12 cellular contexts compared by ENCODE assay signal in genomic region chr10:81920213-81920829, GRCh38. TPM values are rescaled to one million over a fixed set of nuclear protein-coding genes. Genes with fewer than 3 reads are reported as not detected.
DNase-seq lines count a peak whose midpoint lies in the region; ATAC-seq, FAIRE-seq and TF ChIP-seq lines count a peak whose summit lies in the region.
"Had no signal": no experiment of that assay in that cellular context is flagged by ENCODE, and none has a peak within 500 bp of the region (broad histone marks: within the 10 kb centered on the region; RNA-seq: fewer than 3 reads in every experiment).

No MANE protein-coding gene starts in this region.

- no TSS peak for BruUV-seq in endothelial cell of umbilical vein (replicated peaks; lab: Mats Ljungman, UMichigan)

- CTCF ChIA-PET in endothelial cell of umbilical vein (lab: Charles Lee) = interaction anchor here (0.7 to 1.0 kb wide), 3 partner anchors 8 to 1049 kb away, joined by 3 to 5 read pairs (median 3); no protein-coding TSS in a partner anchor

- DNase-seq in GM12891 (ENCODE audit: insufficient read length, low spot score) (peak; percentile 6), endothelial cell of umbilical vein (ENCODE audit: low read depth, low spot score) (peak; percentile 10), NCI-H2227 treated with DMSO at 0.1 percent for 48 hours (lab: John Stamatoyannopoulos, UW) (no peak), NCI-H1105 treated with DMSO at 0.1 percent for 48 hours (lab: John Stamatoyannopoulos, UW) (no peak)
- DNase-seq: NCI-H2171 treated with DMSO at 0.1 percent for 48 hours, tibial artery had no signal

- H3K4me2 ChIP-seq in Loucy (ENCODE audit: low read depth, low read length, poor library complexity, severe bottlenecking) = no peak overlapping the region
- no peak overlapping the region for H3K4me2 ChIP-seq in endothelial cell of umbilical vein (ENCODE audit: insufficient read depth, low read length)

- H3K27ac ChIP-seq in C4-2B = no peak overlapping the region
- no peak overlapping the region for H3K27ac ChIP-seq in endothelial cell of umbilical vein (ENCODE audit: insufficient read depth, low read depth, low read length)
- H3K27ac ChIP-seq: skin epidermis, tibial artery had no signal

- no peaks in the 10 kb centered on the region for H3K9me1 ChIP-seq in endothelial cell of umbilical vein (replicated peaks; ENCODE audit: control insufficient read depth, extremely low read depth, insufficient read depth, low read length)

- H3K9me3 ChIP-seq in Loucy (ENCODE audit: insufficient read depth, low read depth, low read length) (no peaks in the 10 kb centered on the region), endothelial cell of umbilical vein (replicated peaks; ENCODE audit: control insufficient read depth, insufficient read depth, low read length) (no peaks in the 10 kb centered on the region)
- H3K9me3 ChIP-seq: tibial artery had no signal

- H3K4me3 ChIP-seq in Loucy (ENCODE audit: low read length, poor library complexity, severe bottlenecking) = no peak overlapping the region
- H3K4me3 ChIP-seq in endothelial cell of umbilical vein (replicated peaks in 1 of 3; ENCODE audit: insufficient read depth in 1 of 3, low read depth in 1 of 3, low read length in 3 of 3) = no peak overlapping the region
- H3K4me3 ChIP-seq: skin epidermis, tibial artery had no signal

- H2AFZ ChIP-seq in Loucy (ENCODE audit: low read length) (no peak overlapping the region), endothelial cell of umbilical vein (ENCODE audit: low read depth, low read length) (no peak overlapping the region)

- H3K79me2 ChIP-seq in Loucy (ENCODE audit: insufficient read depth, low read length) (no peaks in the 10 kb centered on the region), endothelial cell of umbilical vein (ENCODE audit: control insufficient read depth, insufficient read depth, low read length) (no peaks in the 10 kb centered on the region)

- no peaks in the 10 kb centered on the region for H3K36me3 ChIP-seq in Loucy (ENCODE audit: insufficient read depth, low read length)
- H3K36me3 ChIP-seq in endothelial cell of umbilical vein (ENCODE audit: control insufficient read depth in 2 of 2, extremely low read depth in 1 of 2, insufficient read depth in 2 of 2, low read length in 2 of 2) = no peaks in the 10 kb centered on the region
- H3K36me3 ChIP-seq: tibial artery had no signal

- no peaks in the 10 kb centered on the region for H3K4me1 ChIP-seq in Loucy (ENCODE audit: insufficient read depth, low read length, poor library complexity, severe bottlenecking)
- H3K4me1 ChIP-seq in endothelial cell of umbilical vein (ENCODE audit: control insufficient read depth, extremely low read depth, insufficient read depth, low read length) = no peaks in the 10 kb centered on the region
- H3K4me1 ChIP-seq: tibial artery had no signal

- H3K9me2 ChIP-seq in Loucy (replicated peaks; ENCODE audit: low read depth, low read length) = no peaks in the 10 kb centered on the region

- no peaks in the 10 kb centered on the region for H3F3A ChIP-seq in Loucy (ENCODE audit: low read depth)

- TF ChIP-seq POLR2A in GM12891 (IDR thresholded peaks at IDR 0.05; ENCODE audit: low read depth, low read length) (no peak), endothelial cell of umbilical vein (IDR thresholded peaks at IDR 0.05; ENCODE audit: low read depth, low read length) (no peak)

- TF ChIP-seq CTCF in C4-2B (conservative IDR thresholded peaks at IDR 0.05) (peak; percentile 87), Loucy (conservative IDR thresholded peaks at IDR 0.05; ENCODE audit: low read length) (peak; percentile 72), endothelial cell of umbilical vein (IDR thresholded peaks at IDR 0.05; ENCODE audit: extremely low read depth in 1 of 2, insufficient read depth in 1 of 2, low read depth in 1 of 2, low read length in 2 of 2) (peak; percentile 78 to 80)

- FAIRE-seq in GM12891 (lab: Jason Lieb, UNC) = no peak
- no peak for FAIRE-seq in endothelial cell of umbilical vein (lab: Jason Lieb, UNC)
- FAIRE-seq: islet of Langerhans had no signal

- intact Hi-C loops in endothelial cell of umbilical vein (cut with micrococcal nuclease) = loop anchor here (1.0 to 2.0 kb wide), 2 partner anchors 44 to 457 kb away; no protein-coding TSS in a partner anchor

- ATAC-seq in HG02840 (IDR thresholded peaks at IDR 0.05; ENCODE audit: low FRiP score, unreplicated experiment) (no peak), GM19351 (IDR thresholded peaks at IDR 0.05; ENCODE audit: unreplicated experiment) (no peak)

- H3K27me3 ChIP-seq in Loucy (ENCODE audit: insufficient read depth, low read length, poor library complexity, severe bottlenecking) (no peaks in the 10 kb centered on the region), endothelial cell of umbilical vein (ENCODE audit: control insufficient read depth in 2 of 2, insufficient read depth in 2 of 2, low read length in 2 of 2) (no peaks in the 10 kb centered on the region)
- H3K27me3 ChIP-seq: tibial artery had no signal

- no peak overlapping the region for H3K9ac ChIP-seq in Loucy (ENCODE audit: low read depth, low read length, poor library complexity, severe bottlenecking)
- no peak overlapping the region for H3K9ac ChIP-seq in endothelial cell of umbilical vein (replicated peaks; ENCODE audit: extremely low read depth, insufficient read depth, low read length)

- H4K20me1 ChIP-seq in Loucy (ENCODE audit: insufficient read depth, low read length, poor library complexity, severe bottlenecking) (no peaks in the 10 kb centered on the region), endothelial cell of umbilical vein (replicated peaks; ENCODE audit: control insufficient read depth, extremely low read depth, insufficient read depth, low read length) (no peaks in the 10 kb centered on the region)

- POLR2A ChIA-PET in endothelial cell of umbilical vein (lab: Charles Lee) = no interaction called here

- dilution Hi-C loops in endothelial cell of umbilical vein (cut with MboI; ENCODE audit: extremely low pct_ligation_motif_present, low sequenced_read_pairs) = no loop called here

TF ChIP-seq in GM12891, 5 proteins besides CTCF, POLR2A, EP300 and RAD21:
- TF ChIP-seq TAF1 (IDR thresholded peaks at IDR 0.05; ENCODE audit: low read depth, low read length) (no peak), POU2F2 (IDR thresholded peaks at IDR 0.05; ENCODE audit: low read depth, low read length) (no peak), POLR2AphosphoS5 (IDR thresholded peaks at IDR 0.05; ENCODE audit: low read depth, low read length) (no peak), PAX5 (IDR thresholded peaks at IDR 0.05; ENCODE audit: insufficient read depth, low read length, severe bottlenecking) (no peak), SPI1 (IDR thresholded peaks at IDR 0.05; ENCODE audit: low read depth, low read length) (no peak)

TF ChIP-seq in endothelial cell of umbilical vein, 7 proteins besides CTCF, POLR2A, EP300 and RAD21:
- TF ChIP-seq EZH2 (IDR thresholded peaks at IDR 0.05; ENCODE audit: borderline replicate concordance, low read depth, low read length, severe bottlenecking) (no peak), GATA2 (IDR thresholded peaks at IDR 0.05; ENCODE audit: insufficient read depth, insufficient read length, low read depth, low read length) (no peak), FOS (IDR thresholded peaks at IDR 0.05; ENCODE audit: borderline replicate concordance, insufficient read depth, low read length) (no peak), MYC (IDR thresholded peaks at IDR 0.05; ENCODE audit: low read depth, low read length) (no peak), POLR2AphosphoS5 (IDR thresholded peaks at IDR 0.05; ENCODE audit: insufficient read depth, low read depth, low read length) (no peak), JUN (IDR thresholded peaks at IDR 0.05; ENCODE audit: borderline replicate concordance, insufficient read depth, insufficient read length, low read depth) (no peak)

RNA-seq across cellular contexts. Expression of gene NRG3, which starts 45.3 kb away (rescaled TPM):
- not detected for polyA plus RNA-seq in GM12891 (2012; ENCODE audit: low read depth, missing spikeins)
- 3.9 and 5.6 TPM in 2 replicates for total RNA-seq in endothelial cell of umbilical vein
- polyA plus RNA-seq in endothelial cell of umbilical vein = 1.9 and 2.1 TPM in 2 replicates
- polyA plus RNA-seq in endothelial cell of umbilical vein (2011; cell fraction: cytosol; rRNA removed) = 0.79 and 0.83 TPM in 2 replicates
- 4.0 and 6.1 TPM in 2 replicates for polyA plus RNA-seq in endothelial cell of umbilical vein (2011; cell fraction: nucleus; rRNA removed)
- polyA plus RNA-seq in endothelial cell of umbilical vein (2012) = 0.22 and 0.33 TPM in 2 replicates
- 7.6 and 11.7 TPM in 2 replicates for polyA minus RNA-seq in endothelial cell of umbilical vein
- not detected for polyA minus RNA-seq in endothelial cell of umbilical vein (2011; cell fraction: cytosol; rRNA and poly(A)+ RNA removed)
- 40.6 and 42.8 TPM in 2 replicates for polyA minus RNA-seq in endothelial cell of umbilical vein (2011; cell fraction: nucleus; rRNA and poly(A)+ RNA removed)

Comparison
In these comparisons a context has a peak if more than half of its experiments do, and no peak if none do; other contexts are left out.
1. DNase-seq: peak in GM12891 (single experiment) and endothelial cell of umbilical vein (single experiment); none in NCI-H2227 treated with DMSO at 0.1 percent for 48 hours (single experiment) and NCI-H1105 treated with DMSO at 0.1 percent for 48 hours (single experiment).
2. Peak in every context shown above with its lines, with median percentiles within 50 percentile points of each other: CTCF ChIP-seq.